24 cellular contexts compared by ENCODE assay signal in genomic region chr15:85164841-85165466, GRCh38.
A peak's percentile ranks its signal among the peaks of the same experiment; 100 is the strongest.
DNase-seq lines count a peak whose midpoint lies in the region; ATAC-seq, FAIRE-seq and TF ChIP-seq lines count a peak whose summit lies in the region.
"Had no signal": no experiment of that assay in that cellular context is flagged by ENCODE, and none has a peak within 500 bp of the region (broad histone marks: within the 10 kb centered on the region; RNA-seq: fewer than 3 reads in every experiment).

No MANE protein-coding gene starts in this region.

- FAIRE-seq in endothelial cell of umbilical vein (lab: Jason Lieb, UNC): no peak

- H3K9ac ChIP-seq in endothelial cell of umbilical vein (replicated peaks; ENCODE audit: extremely low read depth, insufficient read depth, low read length) (no peak overlapping the region), neuronal stem cell (ENCODE audit: low read depth, low read length, poor library complexity) (no peak overlapping the region)

- H2AK5ac ChIP-seq in neuronal stem cell (ENCODE audit: low read depth, low read length): no peak overlapping the region

- peak; percentile 0 for DNase-seq in DMS153 (lab: John Stamatoyannopoulos, UW)
- no peak for DNase-seq in DMS153 treated with DMSO at 0.1 percent for 48 hours (lab: John Stamatoyannopoulos, UW; ENCODE audit: unreplicated experiment)
- peak; percentile 87 for DNase-seq in NCI-H748 (lab: John Stamatoyannopoulos, UW; ENCODE audit: unreplicated experiment)
- DNase-seq in endothelial cell of umbilical vein (ENCODE audit: low read depth, low spot score): peak; percentile 19
- DNase-seq in neuronal stem cell (ENCODE audit: low spot score): no peak
- no peak for DNase-seq in epidermal melanocyte (ENCODE audit: insufficient read length, low spot score)
- DNase-seq: activated CD4-positive, alpha-beta T cell treated with anti-CD3 and anti-CD28 coated beads, Interleukin-2, amount 50 U/mL, for 1 hour; activated naive CD8-positive, alpha-beta T cell treated with anti-CD3 and anti-CD28 coated beads, Interleukin-2, amount 10 ng/mL, durations not matched to agents 7 days and 5 days; CD4-positive, alpha-beta memory T cell; effector memory CD4-positive, alpha-beta T cell; GOT3; NCI-H2171 treated with DMSO at 0.1 percent for 48 hours; ovary; right cardiac atrium; stimulated activated naive CD8-positive, alpha-beta T cell treated with anti-CD3 and anti-CD28 coated beads, Interleukin-15, amount 100 ng/mL, for 72 hours; T-helper 2 cell; WERI-Rb-1 had no signal

- dilution Hi-C loops in endothelial cell of umbilical vein (cut with MboI; ENCODE audit: extremely low pct_ligation_motif_present, low sequenced_read_pairs): no loop called here

- ATAC-seq in GM18519 (IDR thresholded peaks at IDR 0.05; ENCODE audit: low FRiP score, unreplicated experiment) (no peak), GM21515 (IDR thresholded peaks at IDR 0.05; ENCODE audit: unreplicated experiment) (no peak)
- ATAC-seq: natural killer cell treated with Interleukin-12 subunit alpha and Interleukin-12 subunit beta and Interleukin-15 and Interleukin-18, amount 100 ng/mL, for 72 hours; Panc1; right cardiac atrium; stimulated activated naive CD8-positive, alpha-beta T cell treated with anti-CD3 and anti-CD28 coated beads, Interleukin-15, amount 100 ng/mL, for 72 hours had no signal

- no peaks in the 10 kb centered on the region for H3K9me3 ChIP-seq in endothelial cell of umbilical vein (replicated peaks; ENCODE audit: control insufficient read depth, insufficient read depth, low read length)
- peaks cover 0 to 6% of the 10 kb centered on the region in 2 donors for H3K9me3 ChIP-seq in neuronal stem cell (replicated peaks in 1 of 2; ENCODE audit: control insufficient read depth in 2 of 2, insufficient read depth in 1 of 2, low read depth in 1 of 2, low read length in 2 of 2)
- H3K9me3 ChIP-seq: ovary had no signal

- no peak overlapping the region for H3K14ac ChIP-seq in neuronal stem cell (ENCODE audit: low read length)

- H2BK15ac ChIP-seq in neuronal stem cell (ENCODE audit: low read length): no peak overlapping the region

- no peaks in the 10 kb centered on the region for H3K79me2 ChIP-seq in endothelial cell of umbilical vein (ENCODE audit: control insufficient read depth, insufficient read depth, low read length)

- no peak overlapping the region for H4K8ac ChIP-seq in neuronal stem cell (ENCODE audit: low read depth, low read length)

- TF ChIP-seq CTCF in endothelial cell of umbilical vein (IDR thresholded peaks at IDR 0.05; ENCODE audit: extremely low read depth in 1 of 2, insufficient read depth in 1 of 2, low read depth in 1 of 2, low read length in 2 of 2): no peak

- no peak overlapping the region for H3K4ac ChIP-seq in neuronal stem cell (ENCODE audit: low read length)

- H2BK120ac ChIP-seq in neuronal stem cell (ENCODE audit: low read depth, low read length): no peak overlapping the region

- no peak overlapping the region for H4K91ac ChIP-seq in neuronal stem cell (ENCODE audit: low read depth, low read length, poor library complexity)

- H4K20me1 ChIP-seq in endothelial cell of umbilical vein (replicated peaks; ENCODE audit: control insufficient read depth, extremely low read depth, insufficient read depth, low read length): no peaks in the 10 kb centered on the region

- TF ChIP-seq POLR2A in endothelial cell of umbilical vein (IDR thresholded peaks at IDR 0.05; ENCODE audit: low read depth, low read length): no peak

- H3K4me1 ChIP-seq in endothelial cell of umbilical vein (ENCODE audit: control insufficient read depth, extremely low read depth, insufficient read depth, low read length) (no peaks in the 10 kb centered on the region), neuronal stem cell (ENCODE audit: control insufficient read depth in 2 of 2, insufficient read depth in 1 of 2, low read depth in 1 of 2, low read length in 2 of 2) (peaks cover 0 to 1% of the 10 kb centered on the region in 2 donors)
- H3K4me1 ChIP-seq: SJSA1 had no signal

- intact Hi-C loops in endothelial cell of umbilical vein (cut with micrococcal nuclease): no loop called here

- no CpG with 5 or more reads among the region's 7 CpGs for WGBS in neuronal stem cell (ENCODE audit: extremely low coverage in 2 of 2, insufficient read length in 2 of 2, insufficient replicate concordance in 1 of 2), 2 donors

- no peaks in the 10 kb centered on the region for H3K79me1 ChIP-seq in neuronal stem cell (ENCODE audit: low read depth, low read length)

- H3K4me3 ChIP-seq in endothelial cell of umbilical vein (replicated peaks in 1 of 3; ENCODE audit: insufficient read depth in 1 of 3, low read depth in 1 of 3, low read length in 3 of 3) (no peak overlapping the region), neuronal stem cell (ENCODE audit: low read length in 2 of 2) (no peak overlapping the region)
- H3K4me3 ChIP-seq: ovary, SJSA1, tibial nerve had no signal

- no peak overlapping the region for H3K23ac ChIP-seq in neuronal stem cell (ENCODE audit: low read depth, low read length, poor library complexity)

- POLR2A ChIA-PET in endothelial cell of umbilical vein (lab: Charles Lee): no interaction called here

- H3K18ac ChIP-seq in neuronal stem cell (ENCODE audit: low read length): no peak overlapping the region

- no peak overlapping the region for H2BK12ac ChIP-seq in neuronal stem cell (ENCODE audit: low read length)

- no peak overlapping the region for H2BK5ac ChIP-seq in neuronal stem cell (ENCODE audit: low read length)

- CTCF ChIA-PET in endothelial cell of umbilical vein (lab: Charles Lee): no interaction called here

- H3K4me2 ChIP-seq in endothelial cell of umbilical vein (ENCODE audit: insufficient read depth, low read length): no peak overlapping the region
- no peak overlapping the region for H3K4me2 ChIP-seq in neuronal stem cell (ENCODE audit: insufficient read depth, low read length, poor library complexity, severe bottlenecking)

- H2AFZ ChIP-seq in endothelial cell of umbilical vein (ENCODE audit: low read depth, low read length) (no peak overlapping the region), neuronal stem cell (ENCODE audit: low read length) (peak overlapping the region; percentile 33)

- no TSS peak for BruUV-seq in endothelial cell of umbilical vein (replicated peaks; lab: Mats Ljungman, UMichigan)

- H3K36me3 ChIP-seq in endothelial cell of umbilical vein (ENCODE audit: control insufficient read depth in 2 of 2, extremely low read depth in 1 of 2, insufficient read depth in 2 of 2, low read length in 2 of 2) (no peaks in the 10 kb centered on the region), neuronal stem cell (replicated peaks in 1 of 2; ENCODE audit: control insufficient read depth in 2 of 2, insufficient read depth in 2 of 2, low read length in 2 of 2) (no peaks in the 10 kb centered on the region)
- H3K36me3 ChIP-seq: ovary, SJSA1, tibial nerve, WERI-Rb-1 had no signal

- H3K27me3 ChIP-seq in endothelial cell of umbilical vein (ENCODE audit: control insufficient read depth in 2 of 2, insufficient read depth in 2 of 2, low read length in 2 of 2) (no peaks in the 10 kb centered on the region), neuronal stem cell (ENCODE audit: control insufficient read depth in 3 of 3, insufficient read depth in 3 of 3, low read depth in 1 of 3, low read length in 3 of 3) (no peaks in the 10 kb centered on the region)
- H3K27me3 ChIP-seq: ovary, SJSA1 had no signal

- no peak overlapping the region for H3K27ac ChIP-seq in endothelial cell of umbilical vein (ENCODE audit: insufficient read depth, low read depth, low read length)
- no peak overlapping the region for H3K27ac ChIP-seq in neuronal stem cell (replicated peaks; ENCODE audit: low read length)
- H3K27ac ChIP-seq: 22Rv1, ovary, SJSA1, tibial nerve, WERI-Rb-1 had no signal

- H3K9me1 ChIP-seq in endothelial cell of umbilical vein (replicated peaks; ENCODE audit: control insufficient read depth, extremely low read depth, insufficient read depth, low read length): no peaks in the 10 kb centered on the region

TF ChIP-seq in endothelial cell of umbilical vein, 7 proteins besides CTCF, POLR2A, EP300 and RAD21:
- TF ChIP-seq MAX (IDR thresholded peaks at IDR 0.05; ENCODE audit: insufficient read depth, insufficient read length) (no peak), GATA2 (IDR thresholded peaks at IDR 0.05; ENCODE audit: insufficient read depth, insufficient read length, low read depth, low read length) (no peak), FOS (IDR thresholded peaks at IDR 0.05; ENCODE audit: borderline replicate concordance, insufficient read depth, low read length) (no peak), MYC (IDR thresholded peaks at IDR 0.05; ENCODE audit: low read depth, low read length) (no peak), JUN (IDR thresholded peaks at IDR 0.05; ENCODE audit: borderline replicate concordance, insufficient read depth, insufficient read length, low read depth) (no peak), POLR2AphosphoS5 (IDR thresholded peaks at IDR 0.05; ENCODE audit: insufficient read depth, low read depth, low read length) (no peak), EZH2 (IDR thresholded peaks at IDR 0.05; ENCODE audit: borderline replicate concordance, low read depth, low read length, severe bottlenecking) (no peak)

Comparison
In these comparisons a context has a peak if more than half of its experiments do, and no peak if none do; other contexts are left out.
1. DNase-seq: peak in DMS153 (single experiment), NCI-H748 (single experiment) and endothelial cell of umbilical vein (single experiment); none in DMS153 treated with DMSO at 0.1 percent for 48 hours (single experiment), neuronal stem cell (single experiment) and epidermal melanocyte (single experiment).